Comparison of ENCODE assay signal across 8 cellular contexts in the genomic region with DNA sequence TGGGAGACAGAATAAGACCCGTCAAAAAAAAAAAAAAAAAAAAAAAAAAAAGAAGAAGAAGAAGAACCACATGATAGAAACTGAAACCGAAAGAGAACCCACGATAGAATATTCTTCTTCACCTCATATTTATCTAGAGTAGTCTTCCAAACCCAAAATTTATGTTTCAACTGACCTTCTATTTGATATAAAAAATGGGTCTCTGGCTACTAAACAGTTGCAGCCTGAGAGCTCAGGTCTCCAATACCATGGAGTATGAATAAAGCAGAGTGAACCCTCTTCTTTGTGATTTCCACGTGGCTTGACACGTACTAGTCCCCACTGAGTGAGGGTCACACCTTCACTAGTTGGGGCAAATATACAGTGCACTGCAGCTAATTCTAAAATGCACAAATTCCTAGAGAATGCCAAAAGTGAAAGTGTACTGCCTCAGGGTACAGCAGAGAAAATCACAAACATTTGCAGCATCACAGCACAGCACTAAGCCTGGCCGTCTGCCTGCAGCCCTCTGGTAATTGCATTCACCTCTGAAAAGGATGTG. TPM values are rescaled to one million over a fixed set of nuclear protein-coding genes. Genes with fewer than 3 reads are reported as not detected.
A peak's percentile ranks its signal among the peaks of the same experiment; 100 is the strongest.
DNase-seq lines count a peak whose midpoint lies in the region; TF ChIP-seq lines count a peak whose summit lies in the region.

No MANE protein-coding gene starts in this region.

- H3K9me3 ChIP-seq in GM23248 (ENCODE audit: low read depth) (no peaks in the 10 kb centered on the region), vagina (no peaks in the 10 kb centered on the region), prostate gland (no peaks in the 10 kb centered on the region)

- no peaks in the 10 kb centered on the region for H3K27me3 ChIP-seq in GM23248 (replicated peaks; ENCODE audit: insufficient read depth)
- H3K27me3 ChIP-seq in vagina, result no peaks in the 10 kb centered on the region
- no peaks in the 10 kb centered on the region for H3K27me3 ChIP-seq in prostate gland (replicated peaks; ENCODE audit: insufficient read depth)

- no peaks in the 10 kb centered on the region for H3K79me2 ChIP-seq in GM23248 (ENCODE audit: insufficient read depth)

- intact Hi-C loops in vagina (cut with DNase I), result no loop called here
- intact Hi-C loops in prostate gland (cut with DNase I), result no loop called here

- TF ChIP-seq CTCF in fibroblast of villous mesenchyme (IDR thresholded peaks at IDR 0.05; ENCODE audit: insufficient read depth, low read depth, low read length), result no peak
- no peak for TF ChIP-seq CTCF in vagina (IDR thresholded peaks at IDR 0.05)
- TF ChIP-seq CTCF in prostate gland (IDR thresholded peaks at IDR 0.05), result no peak

- H3K9me2 ChIP-seq in GM23248 (ENCODE audit: insufficient read depth), result no peaks in the 10 kb centered on the region

- H3F3A ChIP-seq in GM23248 (ENCODE audit: insufficient read depth), result no peaks in the 10 kb centered on the region

- peaks cover 9% of the 10 kb centered on the region; the same call in 1 of the 2 replicates for H3K4me1 ChIP-seq in GM23248 (ENCODE audit: insufficient read depth)
- no peaks in the 10 kb centered on the region for H3K4me1 ChIP-seq in vagina
- no peaks in the 10 kb centered on the region for H3K4me1 ChIP-seq in prostate gland (replicated peaks)

- no peak overlapping the region for H3K9ac ChIP-seq in GM23248

- peak overlapping the region; percentile 54 for H3K4me3 ChIP-seq in GM23248
- peak overlapping the region; percentile 63 for H3K4me3 ChIP-seq in fibroblast of villous mesenchyme (ENCODE audit: low read depth, low read length)
- H3K4me3 ChIP-seq in vagina, result peak overlapping the region; percentile 12 to 29
- no peak overlapping the region for H3K4me3 ChIP-seq in prostate gland

- DNase-seq in EH (ENCODE audit: low read depth) (peak; percentile 54), GM23248 (peak; percentile 33), RPMI8226 (peak; percentile 50), fibroblast of villous mesenchyme (ENCODE audit: low read depth) (peak; percentile 19), vagina (ENCODE audit: extremely low spot score in 2 of 2) (no peak), prostate gland (ENCODE audit: low spot score) (no peak), NCI-H1417 treated with DMSO at 0.1 percent for 48 hours (lab: John Stamatoyannopoulos, UW) (no peak), NCI-H1930 (lab: John Stamatoyannopoulos, UW) (no peak)

- H3K27ac ChIP-seq in GM23248 (no peak overlapping the region), vagina (no peak overlapping the region), prostate gland (no peak overlapping the region)

- in situ Hi-C loops in GM23248 (cut with MboI), result no loop called here

- peak overlapping the region; percentile 35 for H3K4me2 ChIP-seq in GM23248 (ENCODE audit: unreplicated experiment)

- no peaks in the 10 kb centered on the region for H4K20me1 ChIP-seq in GM23248 (ENCODE audit: insufficient read depth)

- TF ChIP-seq POLR2A in vagina (IDR thresholded peaks at IDR 0.05) (no peak), prostate gland (IDR thresholded peaks at IDR 0.05) (no peak)

- WGBS in GM23248 (ENCODE audit: low coverage in 1 of 2, low lambda C conversion rate in 2 of 2, missing lambda C conversion rate in 2 of 2), 2 experiments, result 46 to 53% methylated on average over 5 to 6 of the region's 6 CpGs
- WGBS in prostate gland, result 53% methylated on average over 6 of the region's 6 CpGs

- H3K36me3 ChIP-seq in GM23248 (ENCODE audit: low read depth) (no peaks in the 10 kb centered on the region), vagina (no peaks in the 10 kb centered on the region), prostate gland (no peaks in the 10 kb centered on the region)

- peak overlapping the region; percentile 63 for H2AFZ ChIP-seq in GM23248

RNA-seq across cellular contexts. Expression of gene RFC3, which starts 30.8 kb away (rescaled TPM):
- total RNA-seq in GM23248 (2014; rRNA removed; shearing (Covaris generic)), result 12.6 and 17.7 TPM in 2 replicates
- polyA plus RNA-seq in GM23248 (2016; fragmentation: Nextera tagmentation; extraction: Ambion mirVana), result 11.5 and 13.1 TPM in 2 replicates
- total RNA-seq in fibroblast of villous mesenchyme (13.2 and 18.6 TPM in 2 replicates), vagina (8.6 TPM), prostate gland (10 to 100 TPM; 11.2 to 16.3 TPM)

Comparison
In these comparisons a context has a peak if more than half of its experiments do, and no peak if none do; other contexts are left out.
1. DNase-seq: peak in EH (single experiment), GM23248 (single experiment), RPMI8226 (single experiment) and fibroblast of villous mesenchyme (single experiment); none in vagina (0 of 2), prostate gland (single experiment), NCI-H1417 treated with DMSO at 0.1 percent for 48 hours (single experiment) and NCI-H1930 (0 of 2).
2. H3K4me3 ChIP-seq: peak in GM23248 (single experiment), fibroblast of villous mesenchyme (single experiment) and vagina (2 of 2); none in prostate gland (0 of 2).